Comparison of ENCODE assay signal across 8 cellular contexts in the genomic region with DNA sequence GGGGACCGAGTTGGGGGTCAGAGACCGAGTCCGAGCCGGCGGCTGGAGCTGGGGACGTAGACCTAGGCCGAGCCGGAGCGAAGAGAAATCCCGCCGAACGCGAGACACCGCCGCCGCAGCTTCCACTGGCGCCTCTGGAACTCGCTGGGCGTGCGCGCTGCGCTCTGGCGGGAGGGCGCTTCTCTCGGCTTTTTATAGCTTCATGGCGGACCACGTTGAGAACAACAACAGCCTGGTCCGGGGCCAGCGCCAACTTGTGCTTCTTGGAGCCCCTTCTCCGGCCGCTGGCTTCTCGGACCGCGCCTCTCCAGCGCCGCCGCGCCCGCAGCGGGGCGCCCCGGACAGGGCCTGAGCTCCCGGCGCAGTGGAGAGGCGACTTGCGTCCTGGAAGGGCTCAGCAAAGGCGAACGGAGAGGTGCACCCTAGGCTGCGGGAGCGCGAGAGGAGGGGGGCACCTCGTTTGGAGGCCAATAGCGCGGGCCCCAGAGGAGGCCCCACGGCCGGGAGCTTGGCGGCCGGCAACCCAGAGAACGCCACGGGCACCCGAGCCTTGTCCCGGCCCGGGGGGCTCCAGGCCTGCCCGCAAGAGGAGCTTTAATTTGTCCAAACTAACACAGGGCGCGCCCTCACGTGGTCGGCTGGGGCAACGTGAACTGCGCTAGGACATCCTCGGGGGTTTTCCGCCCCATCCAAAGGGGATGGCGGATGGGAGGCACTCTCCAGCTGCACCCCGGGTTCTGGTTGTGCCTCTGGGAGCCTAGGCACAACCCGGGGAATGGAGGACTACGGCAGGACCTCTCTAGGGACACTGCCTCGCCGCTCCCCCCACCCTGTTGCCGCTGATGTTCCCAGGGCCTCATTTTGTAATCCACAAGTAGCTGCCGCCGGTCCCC. TPM values are rescaled to one million over a fixed set of nuclear protein-coding genes. Genes with fewer than 3 reads are reported as not detected.
DNase-seq lines count a peak whose midpoint lies in the region; ATAC-seq and TF ChIP-seq lines count a peak whose summit lies in the region.

No MANE protein-coding gene starts in this region.

- TF ChIP-seq CTCF in DND-41 (IDR thresholded peaks at IDR 0.05; ENCODE audit: borderline replicate concordance, extremely low read depth, low read length, poor library complexity, severe bottlenecking) (peak; percentile 85), body of pancreas (IDR thresholded peaks at IDR 0.05) (peak; percentile 20 to 44 (median 38))

- H3K4me2 ChIP-seq in DND-41 (ENCODE audit: insufficient read depth, low read length) (peak overlapping the region; percentile 87), skeletal muscle satellite cell (ENCODE audit: low read length) (peak overlapping the region; percentile 98)

- peak overlapping the region; percentile 98 for H2AFZ ChIP-seq in DND-41 (ENCODE audit: low read depth, low read length)

- peak overlapping the region; percentile 82 for H3K27ac ChIP-seq in DND-41 (ENCODE audit: low read length)
- peak overlapping the region; percentile 42 to 86 (median 80) for H3K27ac ChIP-seq in body of pancreas
- no peak overlapping the region for H3K27ac ChIP-seq in iPS-18a (ENCODE audit: low read length)

- ATAC-seq in DND-41 (ENCODE audit: insufficient read depth, low read depth) (peak; percentile 52), body of pancreas (peak; percentile 55), GM18517 (IDR thresholded peaks at IDR 0.05; ENCODE audit: unreplicated experiment) (no peak)

- DNase-seq in DND-41 (peak; percentile 89), HAP-1 (ENCODE audit: low spot score in 2 of 2) (peak; percentile 62 to 92), NCI-H1694 treated with DMSO at 0.1 percent for 48 hours (lab: John Stamatoyannopoulos, UW) (peak; percentile 66), UCSD-AML1 (lab: John Stamatoyannopoulos, UW; ENCODE audit: unreplicated experiment) (peak; percentile 82), body of pancreas (peak; percentile 83 to 91 (median 86))

- H3K9me3 ChIP-seq in DND-41 (ENCODE audit: insufficient read depth, low read length, severe bottlenecking) (no peaks in the 10 kb centered on the region), HAP-1 (no peaks in the 10 kb centered on the region), body of pancreas (no peaks in the 10 kb centered on the region), iPS-18a (ENCODE audit: control insufficient read depth, low read depth, low read length) (no peaks in the 10 kb centered on the region), skeletal muscle satellite cell (replicated peaks; ENCODE audit: low read length) (no peaks in the 10 kb centered on the region)

- peaks cover 30% of the 10 kb centered on the region for H3K4me1 ChIP-seq in DND-41 (ENCODE audit: insufficient read depth, low read length)
- no peaks in the 10 kb centered on the region for H3K4me1 ChIP-seq in HAP-1
- H3K4me1 ChIP-seq in body of pancreas = peaks cover 28% of the 10 kb centered on the region
- H3K4me1 ChIP-seq in iPS-18a (ENCODE audit: control insufficient read depth, low read depth, low read length) = peaks cover 7% of the 10 kb centered on the region
- H3K4me1 ChIP-seq in skeletal muscle satellite cell (ENCODE audit: control insufficient read depth, insufficient read depth, low read length) = peaks cover 16% of the 10 kb centered on the region

- intact Hi-C loops in body of pancreas (cut with DNase I) = no loop called here

- H3K9ac ChIP-seq in DND-41 (ENCODE audit: low read depth, low read length) (peak overlapping the region; percentile 97), iPS-18a (ENCODE audit: low read length) (peak overlapping the region; percentile 89), skeletal muscle satellite cell (ENCODE audit: low read depth, low read length) (peak overlapping the region; percentile 92)

- H3K79me2 ChIP-seq in DND-41 (ENCODE audit: insufficient read depth, low read length) = peaks cover 21% of the 10 kb centered on the region

- 0% methylated on average over 76 of the region's 81 CpGs; no CpG with 5 or more reads in 1 of the 2 donors for WGBS in body of pancreas, 2 donors

- H3K36me3 ChIP-seq in DND-41 (ENCODE audit: insufficient read depth, low read length) (peaks cover 16% of the 10 kb centered on the region; the same call in 1 of the 2 replicates), HAP-1 (replicated peaks) (no peaks in the 10 kb centered on the region; the same call in 1 of the 2 replicates), body of pancreas (replicated peaks in 1 of 2; ENCODE audit: insufficient read depth in 1 of 2, low read depth in 2 of 2) (no peaks in the 10 kb centered on the region), iPS-18a (ENCODE audit: control insufficient read depth, low read depth, low read length) (peaks cover 8% of the 10 kb centered on the region), skeletal muscle satellite cell (ENCODE audit: insufficient read depth, low read length) (no peaks in the 10 kb centered on the region)

- TF ChIP-seq POLR2A in body of pancreas (IDR thresholded peaks at IDR 0.05) = peak; percentile 99 to 100 (median 99)

- H4K20me1 ChIP-seq in DND-41 (ENCODE audit: insufficient read depth, low read length) = peaks cover 27% of the 10 kb centered on the region

- in situ Hi-C loops in HAP-1 (cut with MboI; ENCODE audit: low sequenced_read_pairs) = no loop called here

- peak overlapping the region; percentile 96 to 97 for H3K4me3 ChIP-seq in DND-41 (ENCODE audit: low read depth in 1 of 2, low read length in 2 of 2)
- H3K4me3 ChIP-seq in HAP-1 = peak overlapping the region; percentile 82
- H3K4me3 ChIP-seq in body of pancreas = peak overlapping the region; percentile 82 to 86
- H3K4me3 ChIP-seq in iPS-18a (ENCODE audit: low read length) = peak overlapping the region; percentile 82
- peak overlapping the region; percentile 98 for H3K4me3 ChIP-seq in skeletal muscle satellite cell (ENCODE audit: low read length)

- H3K27me3 ChIP-seq in DND-41 (ENCODE audit: insufficient read depth, low read length, poor library complexity) (no peaks in the 10 kb centered on the region), HAP-1 (ENCODE audit: low read depth) (no peaks in the 10 kb centered on the region), body of pancreas (no peaks in the 10 kb centered on the region), iPS-18a (ENCODE audit: control insufficient read depth, insufficient read depth, low read length) (no peaks in the 10 kb centered on the region), skeletal muscle satellite cell (ENCODE audit: control insufficient read depth, insufficient read depth, low read length) (no peaks in the 10 kb centered on the region)

RNA-seq across cellular contexts. Expression of a gene that starts 37.7 kb away (rescaled TPM):
- 10 to 100 TPM; 10.1 to 14.5 TPM for total RNA-seq in body of pancreas
- 11.6 and 15.7 TPM in 2 replicates for total RNA-seq in skeletal muscle satellite cell (2012; rRNA removed)
